Comparison of ENCODE assay signal across 8 cellular contexts in the genomic region with DNA sequence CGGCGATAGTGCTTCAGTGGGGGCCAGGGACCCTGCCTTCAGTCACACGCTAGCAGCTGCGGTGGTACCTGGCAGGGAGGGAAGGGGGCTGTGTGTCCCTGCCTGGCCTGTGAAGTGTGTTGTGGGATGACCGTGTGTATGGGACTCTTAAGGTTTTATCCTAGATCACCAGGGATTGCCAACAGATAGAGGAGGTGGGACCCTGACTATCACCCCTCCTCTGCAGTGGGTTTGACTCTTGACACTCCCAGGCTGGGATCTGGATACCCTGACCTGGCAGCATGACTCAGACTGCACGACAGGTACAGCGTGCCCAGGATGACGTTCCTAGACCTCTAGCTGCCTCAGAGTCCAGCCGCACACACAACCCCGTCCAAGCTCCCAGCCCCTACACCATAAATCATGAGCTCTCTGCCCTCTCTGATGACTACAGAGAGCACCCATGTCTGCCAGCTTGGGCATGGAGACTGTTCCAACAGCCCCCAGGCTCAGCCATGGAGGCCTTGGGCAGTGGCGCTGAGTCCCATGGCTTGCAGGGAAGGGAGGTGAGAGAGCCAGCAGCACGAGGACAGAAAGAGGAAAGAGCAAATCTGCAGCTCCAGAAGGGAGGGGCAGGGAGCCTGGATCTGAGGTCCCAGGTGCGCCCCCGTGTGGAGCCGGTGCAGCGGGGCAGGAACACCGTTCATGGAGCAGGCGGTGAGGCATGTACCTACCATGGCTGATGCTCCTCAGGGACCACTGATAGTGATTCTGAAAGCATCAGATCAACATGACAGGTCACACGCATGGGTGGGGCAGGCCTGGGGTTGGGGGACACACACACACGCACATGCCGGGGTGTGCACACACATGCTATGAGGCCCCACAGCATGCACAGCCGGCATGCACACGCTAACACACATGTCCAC.
DNase-seq lines count a peak whose midpoint lies in the region; ATAC-seq and TF ChIP-seq lines count a peak whose summit lies in the region.

No MANE protein-coding gene starts in this region.

- H3K9me3 ChIP-seq in CD4-positive, alpha-beta T cell (ENCODE audit: control insufficient read depth, low read length) = no peaks in the 10 kb centered on the region
- H3K9me3 ChIP-seq in left ventricle myocardium inferior (replicated peaks) = no peaks in the 10 kb centered on the region

- ATAC-seq in CD4-positive, alpha-beta T cell (ENCODE audit: poor library complexity) = peak; percentile 55
- ATAC-seq in GM21576 (IDR thresholded peaks at IDR 0.05; ENCODE audit: unreplicated experiment) (peak; percentile 55), HG02678 (IDR thresholded peaks at IDR 0.05; ENCODE audit: unreplicated experiment) (no peak)

- no peaks in the 10 kb centered on the region for H3K36me3 Mint-ChIP-seq in CD4-positive, alpha-beta T cell (ENCODE audit: low read depth)
- no peaks in the 10 kb centered on the region for H3K36me3 Mint-ChIP-seq in activated T-cell treated with anti-CD3 and anti-CD28 coated beads, Interleukin-2, amount 50 U/mL, for 24 hours (ENCODE audit: low read depth)

- no peak overlapping the region for H3K4me3 Mint-ChIP-seq in CD4-positive, alpha-beta T cell
- no peak overlapping the region for H3K4me3 Mint-ChIP-seq in activated T-cell treated with anti-CD3 and anti-CD28 coated beads, Interleukin-2, amount 50 U/mL, for 24 hours

- H3K27ac ChIP-seq in CD4-positive, alpha-beta T cell (ENCODE audit: low read depth, low read length) = no peak overlapping the region
- H3K27ac ChIP-seq in left ventricle myocardium inferior (replicated peaks) = no peak overlapping the region

- intact Hi-C loops in CD4-positive, alpha-beta T cell (cut with DNase I, micrococcal nuclease) = no loop called here
- intact Hi-C loops in left ventricle myocardium inferior (cut with micrococcal nuclease) = no loop called here

- H3K4me1 ChIP-seq in left ventricle myocardium inferior = no peaks in the 10 kb centered on the region

- no peak for TF ChIP-seq CTCF in CD4-positive, alpha-beta T cell (IDR thresholded peaks at IDR 0.05)
- peak; percentile 48 for TF ChIP-seq CTCF in left ventricle myocardium inferior (IDR thresholded peaks at IDR 0.05; ENCODE audit: borderline replicate concordance)

- CTCF ChIA-PET in CD4-positive, alpha-beta T cell (lab: Charles Lee) = no interaction called here

- H3K27me3 Mint-ChIP-seq in CD4-positive, alpha-beta T cell = peaks cover 4% of the 10 kb centered on the region
- peaks cover 8% of the 10 kb centered on the region for H3K27me3 Mint-ChIP-seq in activated T-cell treated with anti-CD3 and anti-CD28 coated beads, Interleukin-2, amount 50 U/mL, for 24 hours

- H3K36me3 ChIP-seq in left ventricle myocardium inferior = no peaks in the 10 kb centered on the region

- no peaks in the 10 kb centered on the region for H3K27me3 ChIP-seq in CD4-positive, alpha-beta T cell (ENCODE audit: control insufficient read depth, insufficient read depth, low read length)
- peaks cover 1% of the 10 kb centered on the region for H3K27me3 ChIP-seq in left ventricle myocardium inferior (ENCODE audit: low read depth)

- no peak overlapping the region for H3K27ac Mint-ChIP-seq in CD4-positive, alpha-beta T cell
- H3K27ac Mint-ChIP-seq in activated T-cell treated with anti-CD3 and anti-CD28 coated beads, Interleukin-2, amount 50 U/mL, for 24 hours = no peak overlapping the region

- POLR2A ChIA-PET in CD4-positive, alpha-beta T cell (lab: Charles Lee) = no interaction called here

- no peaks in the 10 kb centered on the region for H3K9me3 Mint-ChIP-seq in CD4-positive, alpha-beta T cell
- no peaks in the 10 kb centered on the region for H3K9me3 Mint-ChIP-seq in activated T-cell treated with anti-CD3 and anti-CD28 coated beads, Interleukin-2, amount 50 U/mL, for 24 hours

- no peak overlapping the region for H3K4me3 ChIP-seq in left ventricle myocardium inferior

- H3K4me1 Mint-ChIP-seq in CD4-positive, alpha-beta T cell (ENCODE audit: low read depth) = no peaks in the 10 kb centered on the region
- peaks cover 6% of the 10 kb centered on the region for H3K4me1 Mint-ChIP-seq in activated T-cell treated with anti-CD3 and anti-CD28 coated beads, Interleukin-2, amount 50 U/mL, for 24 hours (ENCODE audit: low read depth)

- DNase-seq in CD4-positive, alpha-beta T cell = peak in 6 of 10 experiments; percentile 20 to 38 (median 32)
- peak; percentile 64 for DNase-seq in NCI-H748 (lab: John Stamatoyannopoulos, UW; ENCODE audit: unreplicated experiment)
- DNase-seq in activated T-cell treated with anti-CD3 and anti-CD28 coated beads, Interleukin-2, amount 50 U/mL, for 24 hours = peak; percentile 70
- DNase-seq in left ventricle myocardium inferior = no peak
- peak; percentile 66 to 77 for DNase-seq in stimulated activated CD4-positive, alpha-beta T cell treated with anti-CD3 and anti-CD28 coated beads, Interleukin-2, amount 100 ng/mL, for 24 hours
- no peak for DNase-seq in NCI-H187 treated with DMSO at 0.1 percent for 48 hours (lab: John Stamatoyannopoulos, UW)

Comparison
In these comparisons a context has a peak if more than half of its experiments do, and no peak if none do; other contexts are left out.
1. DNase-seq: peak in CD4-positive, alpha-beta T cell (6 of 10), NCI-H748 (single experiment), activated T-cell treated with anti-CD3 and anti-CD28 coated beads, Interleukin-2, amount 50 U/mL, for 24 hours (single experiment) and stimulated activated CD4-positive, alpha-beta T cell treated with anti-CD3 and anti-CD28 coated beads, Interleukin-2, amount 100 ng/mL, for 24 hours (2 of 2); none in left ventricle myocardium inferior (single experiment) and NCI-H187 treated with DMSO at 0.1 percent for 48 hours (single experiment).